10 cellular contexts compared by ENCODE assay signal in the genomic region with DNA sequence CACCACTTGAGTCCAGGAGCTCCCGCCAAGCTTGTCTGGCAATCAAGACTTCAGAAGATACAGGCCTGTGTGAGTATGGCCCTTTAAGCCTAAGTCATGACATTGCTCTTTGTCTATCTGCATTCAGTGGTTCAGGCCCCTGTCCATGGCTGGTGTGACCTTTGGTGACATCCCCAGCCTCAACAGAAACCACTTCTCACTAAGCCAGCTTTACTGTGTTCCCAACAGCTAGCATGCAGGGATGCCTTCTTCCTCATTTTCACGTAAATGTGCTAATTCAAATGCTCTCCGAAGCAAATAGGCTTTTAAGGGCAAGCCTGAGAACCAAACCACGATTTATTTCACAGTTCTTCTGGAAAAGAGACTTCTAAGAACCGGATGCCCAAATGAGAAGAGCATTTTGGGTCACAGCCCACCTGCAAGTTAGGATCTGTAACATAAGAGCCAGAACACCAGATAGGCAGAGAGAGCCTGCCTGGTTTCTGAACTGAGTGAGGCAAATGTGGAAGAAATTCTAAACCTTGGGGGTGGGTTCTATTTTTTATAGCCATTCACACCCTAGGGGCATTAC. TPM values are rescaled to one million over a fixed set of nuclear protein-coding genes. Genes with fewer than 3 reads are reported as not detected.
DNase-seq lines count a peak whose midpoint lies in the region; ATAC-seq and TF ChIP-seq lines count a peak whose summit lies in the region.
"Had no signal": no experiment of that assay in that cellular context is flagged by ENCODE, and none has a peak within 500 bp of the region (broad histone marks: within the 10 kb centered on the region; RNA-seq: fewer than 3 reads in every experiment).

No MANE protein-coding gene starts in this region.

- H3K27ac Mint-ChIP-seq in activated naive CD8-positive, alpha-beta T cell treated with anti-CD3 and anti-CD28 coated beads for 36 hours = peak overlapping the region; percentile 89

- peak overlapping the region; percentile 83 to 89 for H3K27ac ChIP-seq in uterus

- no peak for TF ChIP-seq CTCF in uterus (IDR thresholded peaks at IDR 0.05)

- peak overlapping the region; percentile 22 for H3K4me3 Mint-ChIP-seq in activated naive CD8-positive, alpha-beta T cell treated with anti-CD3 and anti-CD28 coated beads for 36 hours

- H3K27me3 Mint-ChIP-seq in activated naive CD8-positive, alpha-beta T cell treated with anti-CD3 and anti-CD28 coated beads for 36 hours = no peaks in the 10 kb centered on the region

- H3K9me3 Mint-ChIP-seq in activated naive CD8-positive, alpha-beta T cell treated with anti-CD3 and anti-CD28 coated beads for 36 hours = peaks cover 14% of the 10 kb centered on the region

- intact Hi-C loops in Right ventricle myocardium superior (cut with DNase I) (no loop called here), Right ventricle myocardium inferior (cut with DNase I) (no loop called here), uterus (cut with DNase I; ENCODE audit: low total_unique reads) (no loop called here)

- no peaks in the 10 kb centered on the region for H3K4me1 ChIP-seq in mucosa of stomach (ENCODE audit: control insufficient read depth, insufficient read depth, low read length)
- peaks cover 0 to 5% of the 10 kb centered on the region in 2 donors for H3K4me1 ChIP-seq in uterus

- H3K4me1 Mint-ChIP-seq in activated naive CD8-positive, alpha-beta T cell treated with anti-CD3 and anti-CD28 coated beads for 36 hours = peaks cover 34% of the 10 kb centered on the region

- TF ChIP-seq POLR2A in uterus (IDR thresholded peaks at IDR 0.05) = no peak

- H3K9ac ChIP-seq in mucosa of stomach (ENCODE audit: low read length) = peak overlapping the region; percentile 12

- peaks cover 10% of the 10 kb centered on the region for H3K36me3 Mint-ChIP-seq in activated naive CD8-positive, alpha-beta T cell treated with anti-CD3 and anti-CD28 coated beads for 36 hours

- no peak for DNase-seq in Right ventricle myocardium superior
- DNase-seq in Right ventricle myocardium inferior (ENCODE audit: missing footprints) = no peak
- DNase-seq in activated naive CD8-positive, alpha-beta T cell treated with anti-CD3 and anti-CD28 coated beads for 36 hours = no peak
- DNase-seq in uterus = no peak
- DNase-seq in activated effector memory CD4-positive, alpha-beta T cell treated with anti-CD3 and anti-CD28 coated beads, Interleukin-2, amount 50 U/mL, for 16 hours = no peak
- DNase-seq: NCI-H1105; stimulated activated CD4-positive, alpha-beta T cell treated with anti-CD3 and anti-CD28 coated beads, Interleukin-4, amount 100 ng/mL, for 4 hours had no signal

- ATAC-seq in Right ventricle myocardium superior (ENCODE audit: poor library complexity) = peak; percentile 13
- no peak for ATAC-seq in Right ventricle myocardium inferior
- ATAC-seq in GM21526 (IDR thresholded peaks at IDR 0.05; ENCODE audit: low FRiP score, unreplicated experiment) = no peak
- ATAC-seq in GM19452 (IDR thresholded peaks at IDR 0.05; ENCODE audit: unreplicated experiment) = no peak

- H3K36me3 ChIP-seq in mucosa of stomach (ENCODE audit: control insufficient read depth, insufficient read depth, low read length) (no peaks in the 10 kb centered on the region), uterus (no peaks in the 10 kb centered on the region)

- H3K27me3 ChIP-seq in mucosa of stomach (ENCODE audit: control insufficient read depth, insufficient read depth, low read length) (no peaks in the 10 kb centered on the region), uterus (no peaks in the 10 kb centered on the region)

- H3K4me3 ChIP-seq in mucosa of stomach (ENCODE audit: low read length) = no peak overlapping the region
- H3K4me3 ChIP-seq in uterus = no peak overlapping the region

- no peaks in the 10 kb centered on the region for H3K9me3 ChIP-seq in mucosa of stomach (ENCODE audit: control insufficient read depth, low read length)
- H3K9me3 ChIP-seq in uterus = no peaks in the 10 kb centered on the region

RNA-seq across cellular contexts. Expression of gene CD180, which starts 14.9 kb away (rescaled TPM):
- total RNA-seq in Right ventricle myocardium superior (0.65 TPM), Right ventricle myocardium inferior (1.6 TPM), uterus (under 1 TPM in 3 of 4 donors, not detected in 1; 0.37 to 0.83 (median 0.59) TPM)
- under 1 TPM in 1 of 2 experiments, not detected in 1; 0.04 TPM for total RNA-seq in activated naive CD8-positive, alpha-beta T cell treated with anti-CD3 and anti-CD28 coated beads for 36 hours
